In genomic region chr9:97923529-97924108, GRCh38 we compare ENCODE assay signal across 8 cellular contexts. TPM values are rescaled to one million over a fixed set of nuclear protein-coding genes. Genes with fewer than 3 reads are reported as not detected.
A peak's percentile ranks its signal among the peaks of the same experiment; 100 is the strongest.
DNase-seq lines count a peak whose midpoint lies in the region; ATAC-seq and TF ChIP-seq lines count a peak whose summit lies in the region.

No MANE protein-coding gene starts in this region.

- peak; percentile 17 to 25 for ATAC-seq in CD4-positive, CD25-positive, alpha-beta regulatory T cell (ENCODE audit: low read depth in 2 of 2)
- ATAC-seq in GM21528 (IDR thresholded peaks at IDR 0.05; ENCODE audit: low FRiP score, unreplicated experiment): peak; percentile 36

- peaks cover 26% of the 10 kb centered on the region for H3K27me3 Mint-ChIP-seq in CD4-positive, CD25-positive, alpha-beta regulatory T cell
- no peaks in the 10 kb centered on the region for H3K27me3 Mint-ChIP-seq in activated naive CD4-positive, alpha-beta T cell treated with anti-CD3 and anti-CD28 coated beads, Interleukin-2, amount 50 U/mL, for 24 hours
- H3K27me3 Mint-ChIP-seq in glutamatergic neuron (ENCODE audit: unreplicated experiment): peaks cover 10% of the 10 kb centered on the region

- TF ChIP-seq POLR2A in vagina (IDR thresholded peaks at IDR 0.05): no peak

- peaks cover 45% of the 10 kb centered on the region for H3K4me1 ChIP-seq in CD4-positive, CD25-positive, alpha-beta regulatory T cell (ENCODE audit: control insufficient read depth, insufficient read depth, low read length, poor library complexity, severe bottlenecking)
- H3K4me1 ChIP-seq in vagina: peaks cover 31% of the 10 kb centered on the region

- peak overlapping the region; percentile 88 to 96 (median 94) for H3K4me3 Mint-ChIP-seq in CD4-positive, CD25-positive, alpha-beta regulatory T cell
- H3K4me3 Mint-ChIP-seq in activated naive CD4-positive, alpha-beta T cell treated with anti-CD3 and anti-CD28 coated beads, Interleukin-2, amount 50 U/mL, for 24 hours: peak overlapping the region; percentile 96
- peak overlapping the region; percentile 75 for H3K4me3 Mint-ChIP-seq in glutamatergic neuron (ENCODE audit: unreplicated experiment)

- DNase-seq in CD4-positive, CD25-positive, alpha-beta regulatory T cell: peak; percentile 58 to 89 (median 85)
- DNase-seq in NAMALWA (ENCODE audit: low spot score) (peak; percentile 93), SK-N-DZ (ENCODE audit: low spot score) (peak; percentile 77), glutamatergic neuron (peak; percentile 62), posterior vena cava (ENCODE audit: low spot score) (peak; percentile 89), vagina (ENCODE audit: extremely low spot score in 2 of 2) (no peak)

- peaks cover 0 to 1% (median 0%) of the 10 kb centered on the region in 7 donors for H3K9me3 Mint-ChIP-seq in CD4-positive, CD25-positive, alpha-beta regulatory T cell
- no peaks in the 10 kb centered on the region for H3K9me3 Mint-ChIP-seq in activated naive CD4-positive, alpha-beta T cell treated with anti-CD3 and anti-CD28 coated beads, Interleukin-2, amount 50 U/mL, for 24 hours
- peaks cover 13% of the 10 kb centered on the region for H3K9me3 Mint-ChIP-seq in glutamatergic neuron (ENCODE audit: unreplicated experiment)

- peak overlapping the region; percentile 95 for H3K4me3 ChIP-seq in CD4-positive, CD25-positive, alpha-beta regulatory T cell (ENCODE audit: low read depth, low read length)
- peak overlapping the region; percentile 7 to 46 for H3K4me3 ChIP-seq in vagina

- H3K27me3 ChIP-seq in CD4-positive, CD25-positive, alpha-beta regulatory T cell (ENCODE audit: control insufficient read depth, insufficient read depth, low read length): peaks cover 4% of the 10 kb centered on the region
- no peaks in the 10 kb centered on the region for H3K27me3 ChIP-seq in vagina

- TF ChIP-seq CTCF in glutamatergic neuron (IDR thresholded peaks at IDR 0.05; ENCODE audit: partially characterized antibody, unreplicated experiment) (peak; percentile 78), vagina (IDR thresholded peaks at IDR 0.05) (peak; percentile 46 to 82 (median 82))

- peaks cover 4% of the 10 kb centered on the region for H3K36me3 Mint-ChIP-seq in CD4-positive, CD25-positive, alpha-beta regulatory T cell
- H3K36me3 Mint-ChIP-seq in activated naive CD4-positive, alpha-beta T cell treated with anti-CD3 and anti-CD28 coated beads, Interleukin-2, amount 50 U/mL, for 24 hours: peaks cover 2% of the 10 kb centered on the region
- H3K36me3 Mint-ChIP-seq in glutamatergic neuron (ENCODE audit: unreplicated experiment): no peaks in the 10 kb centered on the region

- no peaks in the 10 kb centered on the region for H3K9me3 ChIP-seq in CD4-positive, CD25-positive, alpha-beta regulatory T cell (ENCODE audit: control insufficient read depth in 2 of 2, low read length in 2 of 2)
- no peaks in the 10 kb centered on the region for H3K9me3 ChIP-seq in vagina

- peak overlapping the region; percentile 99 to 100 (median 100) for H3K27ac Mint-ChIP-seq in CD4-positive, CD25-positive, alpha-beta regulatory T cell
- H3K27ac Mint-ChIP-seq in activated naive CD4-positive, alpha-beta T cell treated with anti-CD3 and anti-CD28 coated beads, Interleukin-2, amount 50 U/mL, for 24 hours: peak overlapping the region; percentile 98
- no peak overlapping the region for H3K27ac Mint-ChIP-seq in glutamatergic neuron (ENCODE audit: unreplicated experiment)

- intact Hi-C loops in posterior vena cava (cut with DNase I): loop anchor here (2.0 to 10.0 kb wide), 4 partner anchors 59 to 331 kb away; partner anchors contain the start of genes ANP32B (in 1 of the 2) and TBC1D2 (in 1 of the 2)
- intact Hi-C loops in vagina (cut with DNase I): loop anchor here (5.0 to 10.0 kb wide), 2 partner anchors 61 to 114 kb away; partner anchors contain the start of gene ANP32B

- H3K36me3 ChIP-seq in CD4-positive, CD25-positive, alpha-beta regulatory T cell (ENCODE audit: control insufficient read depth, insufficient read depth, low read length): no peaks in the 10 kb centered on the region
- H3K36me3 ChIP-seq in vagina: no peaks in the 10 kb centered on the region

- peak overlapping the region; percentile 100 for H3K27ac ChIP-seq in CD4-positive, CD25-positive, alpha-beta regulatory T cell (ENCODE audit: insufficient read depth, low read length, poor library complexity, severe bottlenecking)
- H3K27ac ChIP-seq in vagina: peak overlapping the region; percentile 65

- H3K4me1 Mint-ChIP-seq in CD4-positive, CD25-positive, alpha-beta regulatory T cell: peaks cover 25 to 50% (median 42%) of the 10 kb centered on the region in 4 donors
- H3K4me1 Mint-ChIP-seq in activated naive CD4-positive, alpha-beta T cell treated with anti-CD3 and anti-CD28 coated beads, Interleukin-2, amount 50 U/mL, for 24 hours: peaks cover 45% of the 10 kb centered on the region
- H3K4me1 Mint-ChIP-seq in glutamatergic neuron (ENCODE audit: low read depth, unreplicated experiment): peaks cover 4% of the 10 kb centered on the region

RNA-seq across cellular contexts. Expression of gene TRMO, which starts 1.3 kb away (rescaled TPM):
- total RNA-seq in CD4-positive, CD25-positive, alpha-beta regulatory T cell: 47.1 TPM
- polyA plus RNA-seq in CD4-positive, CD25-positive, alpha-beta regulatory T cell: 10 to 100 TPM; 20.7 to 28.9 (median 26.3) TPM
- 9.6 and 10.0 TPM in 2 replicates for polyA plus RNA-seq in SK-N-DZ (2014; cell fraction: cytosol; rRNA removed)
- polyA plus RNA-seq in SK-N-DZ (2014; cell fraction: nucleus; rRNA removed): 11.6 and 13.8 TPM in 2 replicates
- total RNA-seq in glutamatergic neuron (ENCODE audit: unreplicated experiment) (11.2 TPM), posterior vena cava (1 to 10 TPM; 7.0 to 8.7 TPM), vagina (27.7 TPM)

RNA-seq across cellular contexts. Expression of gene HEMGN, which starts 14.4 kb away (rescaled TPM):
- 3.6 TPM for total RNA-seq in CD4-positive, CD25-positive, alpha-beta regulatory T cell
- polyA plus RNA-seq in CD4-positive, CD25-positive, alpha-beta regulatory T cell: 1 to 10 TPM; 1.7 to 7.0 (median 4.7) TPM
- polyA plus RNA-seq in SK-N-DZ (2014; cell fraction: cytosol; rRNA removed): not detected in 2 replicates
- not detected in 2 replicates for polyA plus RNA-seq in SK-N-DZ (2014; cell fraction: nucleus; rRNA removed)
- not detected for total RNA-seq in glutamatergic neuron (ENCODE audit: unreplicated experiment)
- total RNA-seq in posterior vena cava: under 1 TPM; 0.33 to 0.83 TPM
- total RNA-seq in vagina: not detected

RNA-seq across cellular contexts. Expression of gene ANP32B, which starts 59.5 kb away (rescaled TPM):
- total RNA-seq in CD4-positive, CD25-positive, alpha-beta regulatory T cell: 188 TPM
- polyA plus RNA-seq in CD4-positive, CD25-positive, alpha-beta regulatory T cell: 100 to 1,000 TPM in 1 of 4 donors, 10 to 100 TPM in 3; 83.6 to 101 (median 89.6) TPM
- polyA plus RNA-seq in SK-N-DZ (2014; cell fraction: cytosol; rRNA removed): 9.9 and 12.2 TPM in 2 replicates
- polyA plus RNA-seq in SK-N-DZ (2014; cell fraction: nucleus; rRNA removed): 5.8 and 17.1 TPM in 2 replicates
- total RNA-seq in glutamatergic neuron (ENCODE audit: unreplicated experiment) (108 TPM), posterior vena cava (10 to 100 TPM; 95.8 to 98.0 TPM), vagina (75.1 TPM)

Comparison
In these comparisons a context has a peak if more than half of its experiments do, and no peak if none do; other contexts are left out.
1. DNase-seq: peak in CD4-positive, CD25-positive, alpha-beta regulatory T cell (3 of 3), NAMALWA (single experiment), SK-N-DZ (single experiment), glutamatergic neuron (single experiment) and posterior vena cava (single experiment); none in vagina (0 of 2).
2. Peak in every context shown above with its lines, with median percentiles within 50 percentile points of each other: H3K4me3 Mint-ChIP-seq.